In genomic region chr4:102599455-102599854, GRCh38 we compare ENCODE assay signal across 10 cellular contexts.
DNase-seq lines count a peak whose midpoint lies in the region; ATAC-seq and TF ChIP-seq lines count a peak whose summit lies in the region.
"Had no signal": no experiment of that assay in that cellular context is flagged by ENCODE, and none has a peak within 500 bp of the region (broad histone marks: within the 10 kb centered on the region; RNA-seq: fewer than 3 reads in every experiment).

No MANE protein-coding gene starts in this region.

- peaks cover 75% of the 10 kb centered on the region for H3K4me1 Mint-ChIP-seq in activated T-cell treated with anti-CD3 and anti-CD28 coated beads, Interleukin-2, amount 50 U/mL, for 24 hours (ENCODE audit: low read depth)
- peaks cover 67% of the 10 kb centered on the region for H3K4me1 Mint-ChIP-seq in activated T-cell treated with anti-CD3 and anti-CD28 coated beads, Interleukin-2, amount 50 U/mL, for 4 hours (ENCODE audit: low read depth)
- H3K4me1 Mint-ChIP-seq in activated T-helper 17 cell treated with anti-CD3 and anti-CD28 coated beads, Interleukin-2, amount 50 U/mL, for 72 hours = peaks cover 59% of the 10 kb centered on the region
- H3K4me1 Mint-ChIP-seq in osteocyte (ENCODE audit: unreplicated experiment) = peaks cover 26% of the 10 kb centered on the region

- no peak for DNase-seq in activated T-cell treated with anti-CD3 and anti-CD28 coated beads, Interleukin-2, amount 50 U/mL, for 24 hours
- no peak for DNase-seq in activated T-cell treated with anti-CD3 and anti-CD28 coated beads, Interleukin-2, amount 50 U/mL, for 4 hours
- DNase-seq in osteocyte (ENCODE audit: extremely low spot score, unreplicated experiment) (no peak), caudate nucleus (lab: John Stamatoyannopoulos, UW) (no peak), NCI-H446 treated with DMSO at 0.1 percent for 48 hours (lab: John Stamatoyannopoulos, UW) (no peak)
- DNase-seq: MV-4-11, upper lobe of right lung had no signal

- H3K36me3 Mint-ChIP-seq in activated T-cell treated with anti-CD3 and anti-CD28 coated beads, Interleukin-2, amount 50 U/mL, for 24 hours (ENCODE audit: low read depth) = peaks cover 91% of the 10 kb centered on the region
- peaks cover 77% of the 10 kb centered on the region for H3K36me3 Mint-ChIP-seq in activated T-cell treated with anti-CD3 and anti-CD28 coated beads, Interleukin-2, amount 50 U/mL, for 4 hours (ENCODE audit: insufficient read depth)
- peaks cover 100% of the 10 kb centered on the region for H3K36me3 Mint-ChIP-seq in activated T-helper 17 cell treated with anti-CD3 and anti-CD28 coated beads, Interleukin-2, amount 50 U/mL, for 72 hours (ENCODE audit: low read depth)
- H3K36me3 Mint-ChIP-seq in osteocyte (ENCODE audit: unreplicated experiment) = peaks cover 55% of the 10 kb centered on the region

- TF ChIP-seq CTCF in osteocyte (IDR thresholded peaks at IDR 0.05) = no peak

- H3K4me3 Mint-ChIP-seq in activated T-cell treated with anti-CD3 and anti-CD28 coated beads, Interleukin-2, amount 50 U/mL, for 24 hours = peak overlapping the region; percentile 1
- H3K4me3 Mint-ChIP-seq in activated T-cell treated with anti-CD3 and anti-CD28 coated beads, Interleukin-2, amount 50 U/mL, for 4 hours = no peak overlapping the region
- H3K4me3 Mint-ChIP-seq in activated T-helper 17 cell treated with anti-CD3 and anti-CD28 coated beads, Interleukin-2, amount 50 U/mL, for 72 hours = peak overlapping the region; percentile 71
- H3K4me3 Mint-ChIP-seq in osteocyte (ENCODE audit: unreplicated experiment) = no peak overlapping the region

- no peaks in the 10 kb centered on the region for H3K27me3 Mint-ChIP-seq in activated T-cell treated with anti-CD3 and anti-CD28 coated beads, Interleukin-2, amount 50 U/mL, for 24 hours
- H3K27me3 Mint-ChIP-seq in activated T-cell treated with anti-CD3 and anti-CD28 coated beads, Interleukin-2, amount 50 U/mL, for 4 hours (ENCODE audit: low read depth) = no peaks in the 10 kb centered on the region
- no peaks in the 10 kb centered on the region for H3K27me3 Mint-ChIP-seq in activated T-helper 17 cell treated with anti-CD3 and anti-CD28 coated beads, Interleukin-2, amount 50 U/mL, for 72 hours
- H3K27me3 Mint-ChIP-seq in osteocyte (ENCODE audit: unreplicated experiment) = no peaks in the 10 kb centered on the region

- ATAC-seq in activated T-cell treated with anti-CD3 and anti-CD28 coated beads, Interleukin-2, amount 50 U/mL, for 4 hours = no peak
- peak; percentile 21 for ATAC-seq in HG02588 (IDR thresholded peaks at IDR 0.05; ENCODE audit: unreplicated experiment)
- ATAC-seq in activated T-helper 17 cell treated with anti-CD3 and anti-CD28 coated beads, Interleukin-2, amount 50 U/mL, for 72 hours (replicated peaks) = no peak
- ATAC-seq in GM18858 (IDR thresholded peaks at IDR 0.05; ENCODE audit: unreplicated experiment) = no peak

- H3K27ac Mint-ChIP-seq in activated T-cell treated with anti-CD3 and anti-CD28 coated beads, Interleukin-2, amount 50 U/mL, for 24 hours = peak overlapping the region; percentile 94
- peak overlapping the region; percentile 94 for H3K27ac Mint-ChIP-seq in activated T-helper 17 cell treated with anti-CD3 and anti-CD28 coated beads, Interleukin-2, amount 50 U/mL, for 72 hours
- peak overlapping the region; percentile 32 for H3K27ac Mint-ChIP-seq in osteocyte (ENCODE audit: unreplicated experiment)

- no peaks in the 10 kb centered on the region for H3K9me3 Mint-ChIP-seq in activated T-cell treated with anti-CD3 and anti-CD28 coated beads, Interleukin-2, amount 50 U/mL, for 24 hours
- H3K9me3 Mint-ChIP-seq in activated T-cell treated with anti-CD3 and anti-CD28 coated beads, Interleukin-2, amount 50 U/mL, for 4 hours = no peaks in the 10 kb centered on the region
- no peaks in the 10 kb centered on the region for H3K9me3 Mint-ChIP-seq in activated T-helper 17 cell treated with anti-CD3 and anti-CD28 coated beads, Interleukin-2, amount 50 U/mL, for 72 hours
- no peaks in the 10 kb centered on the region for H3K9me3 Mint-ChIP-seq in osteocyte (ENCODE audit: unreplicated experiment)

- no peak overlapping the region for H3K27ac ChIP-seq in caudate nucleus (ENCODE audit: low read depth, low read length)

Comparison
In these comparisons a context has a peak if more than half of its experiments do, and no peak if none do; other contexts are left out.
1. H3K4me3 Mint-ChIP-seq: peak in activated T-cell treated with anti-CD3 and anti-CD28 coated beads, Interleukin-2, amount 50 U/mL, for 24 hours (single experiment) and activated T-helper 17 cell treated with anti-CD3 and anti-CD28 coated beads, Interleukin-2, amount 50 U/mL, for 72 hours (single experiment); none in activated T-cell treated with anti-CD3 and anti-CD28 coated beads, Interleukin-2, amount 50 U/mL, for 4 hours (single experiment) and osteocyte (single experiment).
2. H3K27ac Mint-ChIP-seq: peak in every context shown above with its lines; median percentile 94 in activated T-cell treated with anti-CD3 and anti-CD28 coated beads, Interleukin-2, amount 50 U/mL, for 24 hours; 94 in activated T-helper 17 cell treated with anti-CD3 and anti-CD28 coated beads, Interleukin-2, amount 50 U/mL, for 72 hours; 32 in osteocyte.